ENCODE assay signal across 8 cellular contexts in genomic region chr3:183698318-183698731, GRCh38. TPM values are rescaled to one million over a fixed set of nuclear protein-coding genes. Genes with fewer than 3 reads are reported as not detected.
DNase-seq lines count a peak whose midpoint lies in the region; ATAC-seq and TF ChIP-seq lines count a peak whose summit lies in the region.

No MANE protein-coding gene starts in this region.

- H3K27ac ChIP-seq in liver (ENCODE audit: low read depth in 1 of 2, low read length in 2 of 2): peak overlapping the region; percentile 68 to 72

- no peak for TF ChIP-seq RAD21 in liver (IDR thresholded peaks at IDR 0.05)

- no peaks in the 10 kb centered on the region for H3K27me3 ChIP-seq in liver (ENCODE audit: control insufficient read depth in 4 of 4, insufficient read depth in 4 of 4, low read length in 3 of 4)

- H3K4me3 ChIP-seq in liver (ENCODE audit: low read depth in 1 of 3, low read length in 3 of 3): peak overlapping the region; percentile 43 to 100 (median 73)

- peak; percentile 7 for ATAC-seq in GM19463 (IDR thresholded peaks at IDR 0.05; ENCODE audit: unreplicated experiment)

- H3K4me1 ChIP-seq in liver (ENCODE audit: control insufficient read depth in 4 of 4, insufficient read depth in 4 of 4, low read length in 3 of 4): peaks cover 0 to 4% (median 3%) of the 10 kb centered on the region in 4 donors

- no peaks in the 10 kb centered on the region for H3K36me3 ChIP-seq in liver (ENCODE audit: control insufficient read depth in 4 of 4, insufficient read depth in 3 of 4, low read depth in 1 of 4, low read length in 3 of 4)

- WGBS in liver: 2% methylated on average over 12 of the region's 12 CpGs

- peak overlapping the region; percentile 52 to 56 for H3K9ac ChIP-seq in liver (ENCODE audit: low read depth in 1 of 2, low read length in 2 of 2)

- H3K9me3 ChIP-seq in liver (ENCODE audit: control insufficient read depth in 4 of 4, low read length in 3 of 4): no peaks in the 10 kb centered on the region

- TF ChIP-seq CTCF in liver (IDR thresholded peaks at IDR 0.05; ENCODE audit: low read depth, low read length, missing input control): no peak

- DNase-seq in DMS53 (lab: John Stamatoyannopoulos, UW) (peak; percentile 41), HK-2 (ENCODE audit: unreplicated experiment) (peak; percentile 43), T-helper 2 cell (peak in 4 of 5 experiments; percentile 7 to 51 (median 9)), dermis blood vessel endothelial cell (peak; percentile 49), cortex of kidney (lab: John Stamatoyannopoulos, UW) (no peak)
- peak; percentile 11 for DNase-seq in stimulated activated CD8-positive, alpha-beta memory T cell treated with anti-CD3 and anti-CD28 coated beads, Interleukin-15, amount 100 ng/mL, for 24 hours (ENCODE audit: low read depth)

TF ChIP-seq in liver, 16 proteins besides CTCF, POLR2A, EP300 and RAD21:
- TF ChIP-seq ATF3 (IDR thresholded peaks at IDR 0.05): no peak
- no peak for TF ChIP-seq RXRA (IDR thresholded peaks at IDR 0.05)
- TF ChIP-seq REST (IDR thresholded peaks at IDR 0.05): no peak
- TF ChIP-seq EGR1 (IDR thresholded peaks at IDR 0.05; ENCODE audit: low read depth in 2 of 2): no peak
- TF ChIP-seq TAF1 (conservative IDR thresholded peaks at IDR 0.05): no peak
- TF ChIP-seq SP1 (IDR thresholded peaks at IDR 0.05): no peak
- no peak for TF ChIP-seq GABPA (IDR thresholded peaks at IDR 0.05 in 1 of 2, conservative IDR thresholded peaks at IDR 0.05 in 1 of 2)
- TF ChIP-seq NR2F2 (IDR thresholded peaks at IDR 0.05): no peak

RNA-seq across cellular contexts. Expression of gene YEATS2, which starts 0.7 kb away (rescaled TPM):
- total RNA-seq in dermis blood vessel endothelial cell (40.8 and 41.1 TPM in 2 replicates), liver (1 to 10 TPM; 6.4 to 9.4 TPM)
- polyA plus RNA-seq in liver: 1 to 10 TPM; 1.5 to 3.4 TPM
